9 cellular contexts compared by ENCODE assay signal in genomic region chr10:86958831-86959736, GRCh38. TPM values are rescaled to one million over a fixed set of nuclear protein-coding genes. Genes with fewer than 3 reads are reported as not detected.
A peak's percentile ranks its signal among the peaks of the same experiment; 100 is the strongest.
DNase-seq lines count a peak whose midpoint lies in the region; ATAC-seq and TF ChIP-seq lines count a peak whose summit lies in the region.
"Had no signal": no experiment of that assay in that cellular context is flagged by ENCODE, and none has a peak within 500 bp of the region (broad histone marks: within the 10 kb centered on the region; RNA-seq: fewer than 3 reads in every experiment).

No MANE protein-coding gene starts in this region.

- in situ Hi-C loops in Caki2 (cut with HindIII; ENCODE audit: low pct_unique_long_range_greater_than_20kb, low sequenced_read_pairs): no loop called here

- TF ChIP-seq EP300 in SK-N-SH (IDR thresholded peaks at IDR 0.05; ENCODE audit: borderline replicate concordance in 1 of 2, low read depth in 1 of 2, low read length in 1 of 2): no peak
- TF ChIP-seq EP300 in ovary (IDR thresholded peaks at IDR 0.05): no peak

- H3K9me3 ChIP-seq in SK-N-SH: no peaks in the 10 kb centered on the region
- H3K9me3 ChIP-seq in ovary: no peaks in the 10 kb centered on the region

- H3K4me3 ChIP-seq in SK-N-SH (ENCODE audit: low read depth in 2 of 2, low read length in 1 of 2): no peak overlapping the region
- no peak overlapping the region for H3K4me3 ChIP-seq in fibroblast of the aortic adventitia (ENCODE audit: low read depth, low read length)
- peak overlapping the region; percentile 20 for H3K4me3 ChIP-seq in ovary

- no peaks in the 10 kb centered on the region for H3K79me2 ChIP-seq in SK-N-SH (ENCODE audit: insufficient read depth)

- H3K4me1 ChIP-seq in SK-N-SH (ENCODE audit: control insufficient read depth in 1 of 2, insufficient read depth in 2 of 2, low read depth in 1 of 2, low read length in 1 of 2) (peaks cover 6 to 11% of the 10 kb centered on the region in 2 experiments; a peak in 2 of 4 replicates), ovary (ENCODE audit: insufficient read depth) (peaks cover 34% of the 10 kb centered on the region)

- peak; percentile 91 for DNase-seq in Caki2 (ENCODE audit: low read depth)
- DNase-seq in SK-N-SH: peak; percentile 38
- peak; percentile 64 for DNase-seq in fibroblast of the aortic adventitia (ENCODE audit: low read depth)
- DNase-seq in ovary: peak; percentile 83 to 89 (median 86)
- DNase-seq in 8988T: no peak
- no peak for DNase-seq in activated CD8-positive, alpha-beta T cell treated with anti-CD3 and anti-CD28 coated beads for 36 hours
- no peak for DNase-seq in globus pallidus (ENCODE audit: low spot score)

- H3K27ac Mint-ChIP-seq in activated CD8-positive, alpha-beta T cell treated with anti-CD3 and anti-CD28 coated beads for 36 hours: no peak overlapping the region

- ATAC-seq in GM18868 (IDR thresholded peaks at IDR 0.05; ENCODE audit: unreplicated experiment): no peak
- no peak for ATAC-seq in activated CD8-positive, alpha-beta T cell treated with anti-CD3 and anti-CD28 coated beads for 36 hours

- CTCF ChIA-PET in SK-N-SH (lab: Yijun Ruan, JAX): interaction anchor here (1.5 to 2.0 kb wide), 4 partner anchors 10 to 20 kb away, joined by 5 to 6 read pairs (median 6); no protein-coding TSS in a partner anchor
- CTCF ChIA-PET in activated CD8-positive, alpha-beta T cell treated with anti-CD3 and anti-CD28 coated beads for 36 hours (lab: Charles Lee): interaction anchor here (2.0 to 6.0 kb wide), 2 partner anchors 10 to 19 kb away, joined by 6 to 30 read pairs; partner anchors contain the start of gene ADIRF

- TF ChIP-seq CTCF in SK-N-SH (IDR thresholded peaks at IDR 0.05): no peak
- TF ChIP-seq CTCF in fibroblast of the aortic adventitia (IDR thresholded peaks at IDR 0.05; ENCODE audit: insufficient read depth, low read length): no peak
- TF ChIP-seq CTCF in ovary (IDR thresholded peaks at IDR 0.05): no peak
- TF ChIP-seq CTCF in activated CD8-positive, alpha-beta T cell treated with anti-CD3 and anti-CD28 coated beads for 36 hours (IDR thresholded peaks at IDR 0.05): no peak

- no peak overlapping the region for H3K4me3 Mint-ChIP-seq in activated CD8-positive, alpha-beta T cell treated with anti-CD3 and anti-CD28 coated beads for 36 hours

- H3K27me3 Mint-ChIP-seq in activated CD8-positive, alpha-beta T cell treated with anti-CD3 and anti-CD28 coated beads for 36 hours: no peaks in the 10 kb centered on the region

- TF ChIP-seq POLR2A in ovary (IDR thresholded peaks at IDR 0.05): no peak

- H3K36me3 ChIP-seq in SK-N-SH (replicated peaks in 1 of 2; ENCODE audit: control insufficient read depth in 1 of 2, insufficient read depth in 2 of 2, low read length in 1 of 2) (no peaks in the 10 kb centered on the region), ovary (no peaks in the 10 kb centered on the region)

- intact Hi-C loops in ovary (cut with DNase I): no loop called here
- intact Hi-C loops in activated CD8-positive, alpha-beta T cell treated with anti-CD3 and anti-CD28 coated beads for 36 hours (cut with micrococcal nuclease): no loop called here

- 68% methylated on average over 11 of the region's 17 CpGs for whole genome bisulfite sequencing in SK-N-SH (ENCODE audit: low lambda C conversion rate)
- 37 to 42% (median 39%) methylated on average over 17 of the region's 17 CpGs for WGBS in ovary, 3 donors

- no peaks in the 10 kb centered on the region for H3K9me2 ChIP-seq in SK-N-SH

- H3F3A ChIP-seq in SK-N-SH (replicated peaks; ENCODE audit: insufficient read depth): no peaks in the 10 kb centered on the region

- no peak for TF ChIP-seq RAD21 in SK-N-SH (IDR thresholded peaks at IDR 0.05; ENCODE audit: low read length)

- no peaks in the 10 kb centered on the region for H4K20me1 ChIP-seq in SK-N-SH (ENCODE audit: insufficient read depth)

- H3K9me3 Mint-ChIP-seq in activated CD8-positive, alpha-beta T cell treated with anti-CD3 and anti-CD28 coated beads for 36 hours: no peaks in the 10 kb centered on the region

- H3K4me2 ChIP-seq in SK-N-SH: peak overlapping the region; percentile 4; the same call in 1 of the 2 replicates

- POLR2A ChIA-PET in SK-N-SH (lab: Yijun Ruan, JAX): no interaction called here
- POLR2A ChIA-PET in activated CD8-positive, alpha-beta T cell treated with anti-CD3 and anti-CD28 coated beads for 36 hours (lab: Charles Lee): no interaction called here

- no peak overlapping the region for H3K9ac ChIP-seq in SK-N-SH

- no peak overlapping the region for H3K27ac ChIP-seq in SK-N-SH (ENCODE audit: low read depth in 2 of 2, low read length in 1 of 2)
- H3K27ac ChIP-seq in ovary: peak overlapping the region; percentile 31 to 89

- no peaks in the 10 kb centered on the region for H3K36me3 Mint-ChIP-seq in activated CD8-positive, alpha-beta T cell treated with anti-CD3 and anti-CD28 coated beads for 36 hours (ENCODE audit: low read depth)

- peak overlapping the region; percentile 29; the same call in 1 of the 2 replicates for H2AFZ ChIP-seq in SK-N-SH (ENCODE audit: low read depth)

- H3K4me1 Mint-ChIP-seq in activated CD8-positive, alpha-beta T cell treated with anti-CD3 and anti-CD28 coated beads for 36 hours (ENCODE audit: low read depth): no peaks in the 10 kb centered on the region

- H3K27me3 ChIP-seq in SK-N-SH (ENCODE audit: insufficient read depth): no peaks in the 10 kb centered on the region
- H3K27me3 ChIP-seq in ovary: no peaks in the 10 kb centered on the region

TF ChIP-seq in SK-N-SH, 30 proteins besides CTCF, POLR2A, EP300 and RAD21:
- TF ChIP-seq MAX (IDR thresholded peaks at IDR 0.05; ENCODE audit: low read depth) (no peak), FOSL2 (IDR thresholded peaks at IDR 0.05; ENCODE audit: borderline replicate concordance, low read depth) (peak; percentile 58; the same call in 1 of the 2 replicates), YY1 (IDR thresholded peaks at IDR 0.05; ENCODE audit: low read depth) (no peak), NFIC (IDR thresholded peaks at IDR 0.05; ENCODE audit: borderline replicate concordance) (0 out of 2 replicates have a peak, but pooled peaks have one; percentile 29)

RNA-seq across cellular contexts. Expression of gene SNCG, which starts 0.7 kb away (rescaled TPM):
- total RNA-seq in Caki2 (2014; rRNA removed; shearing (Covaris generic); ENCODE audit: low replicate concordance): 245 and 315 TPM in 2 replicates
- polyA plus RNA-seq in SK-N-SH (2012; rRNA removed) (3.8 and 4.3 TPM in 2 replicates), ovary (10 to 100 TPM; 13.7 to 41.9 TPM)
- polyA plus RNA-seq in SK-N-SH (2012; cell fraction: cytosol; rRNA removed): 2.3 and 3.1 TPM in 2 replicates
- 5.2 and 6.0 TPM in 2 replicates for polyA plus RNA-seq in SK-N-SH (2012; cell fraction: nucleus; rRNA removed)
- total RNA-seq in fibroblast of the aortic adventitia (ENCODE audit: low replicate concordance) (2.8 and 18.2 TPM in 2 replicates), ovary (10 to 100 TPM; 15.4 to 76.1 (median 43.6) TPM)
- total RNA-seq in activated CD8-positive, alpha-beta T cell treated with anti-CD3 and anti-CD28 coated beads for 36 hours: not detected
- total RNA-seq: kidney epithelial cell had no signal

RNA-seq across cellular contexts. Expression of gene MMRN2, which starts 1.7 kb away (rescaled TPM):
- total RNA-seq in Caki2 (2014; rRNA removed; shearing (Covaris generic); ENCODE audit: low replicate concordance): 4.8 and 14.5 TPM in 2 replicates
- polyA plus RNA-seq in SK-N-SH (2012; rRNA removed): 0.02 and 0.05 TPM in 2 replicates
- polyA plus RNA-seq in SK-N-SH (2012; cell fraction: cytosol; rRNA removed): not detected in 2 replicates
- 0.01 and 0.06 TPM in 2 replicates for polyA plus RNA-seq in SK-N-SH (2012; cell fraction: nucleus; rRNA removed)
- total RNA-seq in fibroblast of the aortic adventitia (ENCODE audit: low replicate concordance): 5.1 and 5.4 TPM in 2 replicates
- total RNA-seq in ovary: 10 to 100 TPM; 11.3 to 44.6 (median 18.5) TPM
- polyA plus RNA-seq in ovary: 10 to 100 TPM; 21.2 to 29.9 TPM
- not detected for total RNA-seq in activated CD8-positive, alpha-beta T cell treated with anti-CD3 and anti-CD28 coated beads for 36 hours

RNA-seq across cellular contexts. Expression of gene ADIRF, which starts 9.2 kb away (rescaled TPM):
- not detected in 2 replicates for total RNA-seq in Caki2 (2014; rRNA removed; shearing (Covaris generic); ENCODE audit: low replicate concordance)
- not detected in 2 replicates for polyA plus RNA-seq in SK-N-SH (2012; rRNA removed)
- polyA plus RNA-seq in SK-N-SH (2012; cell fraction: cytosol; rRNA removed): not detected in 2 replicates
- not detected in 2 replicates for polyA plus RNA-seq in SK-N-SH (2012; cell fraction: nucleus; rRNA removed)
- total RNA-seq in fibroblast of the aortic adventitia (ENCODE audit: low replicate concordance): 37.8 and 48.4 TPM in 2 replicates
- 100 to 1,000 TPM; 154 to 451 (median 231) TPM for total RNA-seq in ovary
- 100 to 1,000 TPM in 1 of 2 donors, 10 to 100 TPM in 1; 57.4 to 528 TPM for polyA plus RNA-seq in ovary
- not detected for total RNA-seq in activated CD8-positive, alpha-beta T cell treated with anti-CD3 and anti-CD28 coated beads for 36 hours
- total RNA-seq: kidney epithelial cell had no signal

Comparison
In these comparisons a context has a peak if more than half of its experiments do, and no peak if none do; other contexts are left out.
1. DNase-seq: peak in Caki2 (single experiment), SK-N-SH (single experiment), fibroblast of the aortic adventitia (single experiment) and ovary (5 of 5); none in 8988T (single experiment), activated CD8-positive, alpha-beta T cell treated with anti-CD3 and anti-CD28 coated beads for 36 hours (single experiment) and globus pallidus (single experiment).
2. H3K27ac ChIP-seq: peak in ovary (2 of 2); none in SK-N-SH (0 of 2).
3. RNA of gene ADIRF, which starts 9.2 kb away (total RNA-seq): 154 to 451 TPM in ovary and 37.8 to 48.4 TPM in fibroblast of the aortic adventitia; not detected in Caki2 and not detected in activated CD8-positive, alpha-beta T cell treated with anti-CD3 and anti-CD28 coated beads for 36 hours; every median in the first group is over 10 times any median in the second.